8 cellular contexts compared by ENCODE assay signal in the genomic region with DNA sequence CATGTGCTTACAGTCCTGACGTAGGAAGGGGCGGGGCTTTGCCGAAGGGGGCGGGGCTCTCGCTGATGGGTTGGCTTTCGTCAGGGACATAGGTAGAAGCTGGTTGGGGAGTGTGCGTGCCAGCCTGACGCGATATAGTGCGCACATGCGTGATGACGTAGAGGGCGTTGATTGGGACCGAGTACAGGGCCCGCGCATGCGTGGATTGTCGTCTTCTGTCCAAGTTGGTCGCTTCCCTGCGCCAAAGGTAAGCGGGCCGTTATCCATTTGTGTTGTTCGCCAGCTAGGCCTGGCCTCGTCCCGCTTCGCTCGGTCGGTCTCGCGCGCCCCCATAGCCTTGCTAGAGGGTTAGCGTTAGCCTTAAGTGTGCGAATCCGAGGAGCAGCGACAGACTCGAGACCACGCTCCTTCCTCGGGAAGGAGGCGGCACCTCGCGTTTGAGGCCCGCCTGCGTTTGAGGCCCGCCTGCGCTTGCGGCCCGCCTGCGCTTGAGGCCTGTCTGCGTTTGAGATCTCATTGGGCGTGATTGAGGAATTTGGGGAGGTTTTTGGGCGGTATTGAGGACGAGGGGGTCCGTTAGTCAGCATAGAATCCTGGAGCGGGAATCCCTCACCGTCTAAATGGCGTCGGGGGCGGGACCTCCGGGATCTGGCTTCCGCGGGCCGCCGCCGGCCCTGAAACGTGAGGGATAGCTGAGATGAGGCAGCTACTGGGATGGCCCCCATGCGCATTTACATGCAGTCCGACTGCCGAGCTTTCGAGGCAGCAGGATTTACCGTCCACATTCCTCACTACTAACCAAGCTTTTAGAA. TPM values are rescaled to one million over a fixed set of nuclear protein-coding genes. Genes with fewer than 3 reads are reported as not detected.
A peak's percentile ranks its signal among the peaks of the same experiment; 100 is the strongest.
DNase-seq lines count a peak whose midpoint lies in the region; ATAC-seq and TF ChIP-seq lines count a peak whose summit lies in the region.

TSS of gene XRCC6 (plus strand) at position 197 of the 812 bp plus-strand sequence. CDS start 710 bp downstream, outside the sequence.

- no peaks in the 10 kb centered on the region for H3K36me3 Mint-ChIP-seq in T-helper 17 cell (ENCODE audit: low read depth)

- H3K4me3 ChIP-seq in left ventricle myocardium inferior (peak within 1 kb of the TSS; percentile 80), prostate gland (peak within 1 kb of the TSS; percentile 95 to 97), urinary bladder (ENCODE audit: low read depth, low read length) (peak within 1 kb of the TSS; percentile 72)

- in situ Hi-C loops in GM13977 (cut with MboI; ENCODE audit: low pct_unique_long_range_greater_than_20kb, low sequenced_read_pairs, unreplicated experiment): no loop called here

- H3K4me1 Mint-ChIP-seq in T-helper 17 cell: peaks cover 18% of the 10 kb centered on the region

- peak; percentile 78 for TF ChIP-seq POLR2A in prostate gland (IDR thresholded peaks at IDR 0.05)

- peak; percentile 68 for ATAC-seq in HG02884 (IDR thresholded peaks at IDR 0.05; ENCODE audit: unreplicated experiment)
- peak; percentile 91 for ATAC-seq in T-helper 17 cell

- H3K27ac ChIP-seq in left ventricle myocardium inferior (replicated peaks) (peak within 1 kb of the TSS; percentile 93), prostate gland (peak within 1 kb of the TSS; percentile 96 to 99), urinary bladder (ENCODE audit: low read depth) (peak within 1 kb of the TSS; percentile 90)

- intact Hi-C loops in left ventricle myocardium inferior (cut with micrococcal nuclease): no loop called here
- intact Hi-C loops in prostate gland (cut with DNase I): loop anchor here (2.0 kb wide), 1 partner anchor 33 kb away; the partner anchor contains the start of gene PMM1

- no peaks in the 10 kb centered on the region for H3K9me3 ChIP-seq in T-helper 17 cell (ENCODE audit: control insufficient read depth, low read length, poor library complexity, severe bottlenecking)
- H3K9me3 ChIP-seq in left ventricle myocardium inferior (replicated peaks): no peaks in the 10 kb centered on the region
- no peaks in the 10 kb centered on the region for H3K9me3 ChIP-seq in prostate gland

- no peak for TF ChIP-seq CTCF in GM13977 (IDR thresholded peaks at IDR 0.05; ENCODE audit: extremely low read depth, insufficient read depth, missing control alignments)
- no peak for TF ChIP-seq CTCF in left ventricle myocardium inferior (IDR thresholded peaks at IDR 0.05; ENCODE audit: borderline replicate concordance)
- TF ChIP-seq CTCF in prostate gland (IDR thresholded peaks at IDR 0.05): peak in 1 of 4 experiments; percentile 6

- H3K36me3 ChIP-seq in left ventricle myocardium inferior (peaks cover 44% of the 10 kb centered on the region), prostate gland (peaks cover 0 to 7% of the 10 kb centered on the region in 2 donors), urinary bladder (ENCODE audit: insufficient read depth) (no peaks in the 10 kb centered on the region)

- H3K27me3 Mint-ChIP-seq in T-helper 17 cell: no peaks in the 10 kb centered on the region

- H3K4me1 ChIP-seq in left ventricle myocardium inferior: peaks cover 44% of the 10 kb centered on the region
- H3K4me1 ChIP-seq in prostate gland (replicated peaks): peaks cover 5% of the 10 kb centered on the region
- H3K4me1 ChIP-seq in urinary bladder (ENCODE audit: insufficient read depth): no peaks in the 10 kb centered on the region

- DNase-seq in GM13977 (ENCODE audit: low spot score) (peak; percentile 100), NCI-H1694 treated with DMSO at 0.1 percent for 48 hours (lab: John Stamatoyannopoulos, UW) (peak; percentile 99), T-helper 17 cell (peak; percentile 98 to 100 (median 99)), amygdala (lab: John Stamatoyannopoulos, UW) (peak; percentile 83 to 100 (median 99)), left ventricle myocardium inferior (peak; percentile 100), prostate gland (ENCODE audit: low spot score) (peak; percentile 100)

- H3K27ac Mint-ChIP-seq in T-helper 17 cell: peak within 1 kb of the TSS; percentile 98

- under 1% methylated on average over 69 of the region's 70 CpGs for WGBS in prostate gland
- under 1% methylated on average over 70 of the region's 70 CpGs for WGBS in urinary bladder

- H3K27me3 ChIP-seq in left ventricle myocardium inferior (ENCODE audit: low read depth) (no peaks in the 10 kb centered on the region), prostate gland (replicated peaks; ENCODE audit: insufficient read depth) (no peaks in the 10 kb centered on the region)

- H3K4me3 Mint-ChIP-seq in T-helper 17 cell: peak within 1 kb of the TSS; percentile 97

RNA-seq across cellular contexts. Expression of gene XRCC6, which starts in this region (rescaled TPM):
- total RNA-seq in T-helper 17 cell (100 to 1,000 TPM; 147 to 165 TPM), left ventricle myocardium inferior (155 TPM), prostate gland (100 to 1,000 TPM; 247 to 254 TPM), urinary bladder (199 TPM)
- 195 TPM for polyA plus RNA-seq in urinary bladder

Comparison
In these comparisons a context has a peak if more than half of its experiments do, and no peak if none do; other contexts are left out.
1. Peak in every context shown above with its lines: DNase-seq, ATAC-seq, H3K4me3 ChIP-seq and H3K27ac ChIP-seq.